ENCODE assay signal across 10 cellular contexts in the genomic region with DNA sequence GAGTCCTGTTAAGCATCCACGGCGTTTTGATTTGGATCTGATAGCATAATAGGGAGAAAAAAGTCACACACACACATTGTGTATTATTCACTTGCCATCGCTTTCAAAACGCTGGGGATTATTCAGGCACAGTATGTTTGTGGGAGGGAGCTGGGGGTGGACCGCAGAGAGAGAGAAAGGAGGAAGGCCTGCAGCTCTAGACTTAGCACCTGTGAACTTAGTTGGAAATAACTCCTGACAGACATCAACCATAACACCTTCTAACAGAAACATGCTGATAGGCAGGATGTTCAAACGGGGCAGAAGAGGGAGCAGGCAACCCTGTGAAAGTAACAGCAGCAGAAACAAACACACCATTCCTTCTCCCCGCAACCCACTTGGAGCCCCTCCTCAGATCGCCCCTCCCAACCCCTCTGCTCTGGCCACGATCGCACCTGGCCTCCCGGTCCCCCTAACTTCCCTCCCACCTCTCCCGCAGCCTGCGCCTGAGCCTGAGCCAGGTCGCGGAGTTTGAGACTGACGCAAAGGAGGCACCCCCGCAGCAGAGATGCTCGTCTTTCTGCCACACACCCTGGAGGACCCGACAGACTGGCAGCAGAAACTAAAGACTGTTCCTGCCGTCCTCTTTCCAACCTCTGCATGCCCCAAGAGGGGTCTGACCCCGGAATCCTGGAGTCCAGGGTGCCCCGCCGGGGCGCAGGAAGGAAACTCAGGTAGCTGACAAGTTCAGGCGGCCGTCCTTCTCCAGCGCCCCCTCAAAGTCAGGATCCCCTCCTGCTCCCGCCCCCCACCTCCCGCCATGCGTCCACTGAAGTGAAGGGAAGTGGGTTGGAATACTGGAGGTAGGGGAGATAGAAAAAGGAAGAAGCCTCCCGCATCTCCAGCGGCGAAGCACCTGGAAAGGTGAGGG. TPM values are rescaled to one million over a fixed set of nuclear protein-coding genes. Genes with fewer than 3 reads are reported as not detected.
DNase-seq lines count a peak whose midpoint lies in the region; ATAC-seq and TF ChIP-seq lines count a peak whose summit lies in the region.
"Had no signal": no experiment of that assay in that cellular context is flagged by ENCODE, and none has a peak within 500 bp of the region (broad histone marks: within the 10 kb centered on the region; RNA-seq: fewer than 3 reads in every experiment).

No MANE protein-coding gene starts in this region.

- H3K4me1 ChIP-seq in right lobe of liver, result peaks cover 0 to 6% (median 2%) of the 10 kb centered on the region in 4 donors
- peaks cover 0 to 7% (median 3%) of the 10 kb centered on the region in 4 donors for H3K4me1 ChIP-seq in transverse colon

- in situ Hi-C loops in transverse colon (cut with MboI; ENCODE audit: low pct_ligation_motif_present in 1 of 4, low pct_unique_long_range_greater_than_20kb in 1 of 4, low sequenced_read_pairs in 3 of 4), result no loop called here

- H3K27me3 ChIP-seq in dorsolateral prefrontal cortex, result peaks cover 0 to 30% (median 4%) of the 10 kb centered on the region in 45 donors
- H3K27me3 ChIP-seq in right lobe of liver, result no peaks in the 10 kb centered on the region
- H3K27me3 ChIP-seq in transverse colon, result peaks cover 61% of the 10 kb centered on the region

- intact Hi-C loops in dorsolateral prefrontal cortex (cut with DNase I), result no loop called here
- intact Hi-C loops in right lobe of liver (cut with DNase I), result no loop called here
- intact Hi-C loops in transverse colon (cut with DNase I; ENCODE audit: low total_unique reads), result no loop called here

- TF ChIP-seq CTCF in dorsolateral prefrontal cortex (IDR thresholded peaks at IDR 0.05 in 54 of 56, conservative IDR thresholded peaks at IDR 0.05 in 2 of 56; ENCODE audit: low read depth in 1 of 56, partially characterized antibody in 56 of 56) (no peak), right lobe of liver (IDR thresholded peaks at IDR 0.05) (no peak), transverse colon (IDR thresholded peaks at IDR 0.05) (no peak)

- ATAC-seq in right lobe of liver (peak; percentile 38 to 43 (median 40)), HG03432 (IDR thresholded peaks at IDR 0.05; ENCODE audit: unreplicated experiment) (no peak), GM19328 (IDR thresholded peaks at IDR 0.05; ENCODE audit: unreplicated experiment) (no peak)

- 3% methylated on average over 13 of the region's 33 CpGs for WGBS in right lobe of liver (ENCODE audit: insufficient coverage, low coverage, low lambda C conversion rate, missing lambda C conversion rate)
- WGBS in transverse colon (ENCODE audit: low coverage in 1 of 2), 2 donors, result 13 to 47% methylated on average over 3 to 32 of the region's 33 CpGs

- H3K27ac ChIP-seq in dorsolateral prefrontal cortex, result no peak overlapping the region
- H3K27ac ChIP-seq in right lobe of liver, result no peak overlapping the region
- H3K27ac ChIP-seq in transverse colon, result no peak overlapping the region

- H3K36me3 ChIP-seq in right lobe of liver (no peaks in the 10 kb centered on the region), transverse colon (no peaks in the 10 kb centered on the region)

- H3K4me3 ChIP-seq in dorsolateral prefrontal cortex (peak overlapping the region; percentile 16 to 70 (median 51)), right lobe of liver (peak overlapping the region; percentile 42 to 57 (median 55)), transverse colon (peak overlapping the region in 3 of 4 donors; percentile 10 to 39 (median 14))

- no peak for TF ChIP-seq EP300 in transverse colon (IDR thresholded peaks at IDR 0.05; ENCODE audit: low read depth)

- DNase-seq in DMS53 (lab: John Stamatoyannopoulos, UW) (peak; percentile 38), DMS53 treated with DMSO at 0.1 percent for 48 hours (lab: John Stamatoyannopoulos, UW; ENCODE audit: unreplicated experiment) (no peak), dorsolateral prefrontal cortex (peak in 1 of 10 donors; percentile 7), right lobe of liver (peak in 2 of 3 donors; percentile 44 to 53), transverse colon (no peak)
- no peak for DNase-seq in activated T-cell treated with anti-CD3 and anti-CD28 coated beads, Interleukin-2, amount 50 U/mL, for 1 hour
- DNase-seq: MV-4-11 had no signal

- TF ChIP-seq POLR2A in right lobe of liver (IDR thresholded peaks at IDR 0.05) (no peak), transverse colon (IDR thresholded peaks at IDR 0.05) (no peak)

- H3K9me3 ChIP-seq in right lobe of liver (no peaks in the 10 kb centered on the region), transverse colon (no peaks in the 10 kb centered on the region)

RNA-seq across cellular contexts. Expression of a gene that starts 0.7 kb away (rescaled TPM):
- total RNA-seq in dorsolateral prefrontal cortex, result 1 to 10 TPM in 106 of 120 experiments, under 1 TPM in 14; 0.53 to 4.6 (median 1.7) TPM
- 10 to 100 TPM in 3 of 6 experiments, 1 to 10 TPM in 3; 3.8 to 24.2 (median 9.8) TPM for total RNA-seq in right lobe of liver
- under 1 TPM in 3 of 4 donors, not detected in 1; 0.16 to 0.80 (median 0.41) TPM for total RNA-seq in transverse colon
- total RNA-seq: A172 had no signal

Comparison
In these comparisons a context has a peak if more than half of its experiments do, and no peak if none do; other contexts are left out.
1. DNase-seq: peak in DMS53 (single experiment) and right lobe of liver (2 of 3); none in DMS53 treated with DMSO at 0.1 percent for 48 hours (single experiment), transverse colon (single experiment) and activated T-cell treated with anti-CD3 and anti-CD28 coated beads, Interleukin-2, amount 50 U/mL, for 1 hour (single experiment).
2. ATAC-seq: peak in right lobe of liver (4 of 4); none in HG03432 (single experiment) and GM19328 (single experiment).
3. Peak in every context shown above with its lines, with median percentiles within 50 percentile points of each other: H3K4me3 ChIP-seq.